In genomic region chr3:72448375-72448823, GRCh38 we compare ENCODE assay signal across 1 cellular context.
TF ChIP-seq lines count a peak whose summit lies in the region.

No MANE protein-coding gene starts in this region.

TF ChIP-seq in HepG2, 621 proteins besides CTCF, POLR2A, EP300 and RAD21 (continues in another document):
- no peak for TF ChIP-seq FOXK1 (CRISPR knock-in tag; IDR thresholded peaks at IDR 0.05; ENCODE audit: borderline replicate concordance, low read depth)
- TF ChIP-seq STAG1 (CRISPR knock-in tag; IDR thresholded peaks at IDR 0.05), result no peak
- no peak for TF ChIP-seq ZNF362 (CRISPR knock-in tag; IDR thresholded peaks at IDR 0.05; ENCODE audit: borderline replicate concordance)
- TF ChIP-seq CCAR2 (optimal IDR thresholded peaks at IDR 0.05; ENCODE audit: low read depth, low read length), result no peak
- peak; percentile 35; the same call in 1 of the 2 replicates for TF ChIP-seq ELF3 (CRISPR knock-in tag; IDR thresholded peaks at IDR 0.05)
- no peak for TF ChIP-seq RELA (CRISPR knock-in tag; IDR thresholded peaks at IDR 0.05)
- TF ChIP-seq SETDB1 (CRISPR knock-in tag; IDR thresholded peaks at IDR 0.05; ENCODE audit: borderline replicate concordance), result no peak
- no peak for TF ChIP-seq MXD3 (CRISPR knock-in tag; IDR thresholded peaks at IDR 0.05)
- no peak for TF ChIP-seq EHMT2 (IDR thresholded peaks at IDR 0.05; ENCODE audit: borderline replicate concordance, low read depth, low read length)
- TF ChIP-seq FUBP1 (CRISPR knock-in tag; IDR thresholded peaks at IDR 0.05; ENCODE audit: borderline replicate concordance), result no peak
- TF ChIP-seq ZNF530 (CRISPR knock-in tag; IDR thresholded peaks at IDR 0.05; ENCODE audit: low read depth), result no peak
- TF ChIP-seq ZNF543 (CRISPR knock-in tag; IDR thresholded peaks at IDR 0.05), result no peak
- no peak for TF ChIP-seq RBM22 (optimal IDR thresholded peaks at IDR 0.05; ENCODE audit: low read length)
- no peak for TF ChIP-seq NFE2L2 (IDR thresholded peaks at IDR 0.05; ENCODE audit: low read length)
- no peak for TF ChIP-seq SSRP1 (CRISPR knock-in tag; IDR thresholded peaks at IDR 0.05)
- 0 out of 2 replicates have a peak, but pooled peaks have one; percentile 39 for TF ChIP-seq RARA (CRISPR knock-in tag; IDR thresholded peaks at IDR 0.05)
- no peak for TF ChIP-seq ZNF720 (CRISPR knock-in tag; IDR thresholded peaks at IDR 0.05)
- TF ChIP-seq HMG20A (CRISPR knock-in tag; IDR thresholded peaks at IDR 0.05; ENCODE audit: borderline replicate concordance), result no peak; the same call in 1 of the 2 replicates
- no peak for TF ChIP-seq REPIN1 (CRISPR knock-in tag; IDR thresholded peaks at IDR 0.05; ENCODE audit: borderline replicate concordance, low read depth)
- no peak for TF ChIP-seq ZNF24 (IDR thresholded peaks at IDR 0.05)
- no peak for TF ChIP-seq KDM1A (CRISPR knock-in tag; IDR thresholded peaks at IDR 0.05)
- TF ChIP-seq CBX5 (CRISPR knock-in tag; IDR thresholded peaks at IDR 0.05; ENCODE audit: borderline replicate concordance), result no peak
- no peak for TF ChIP-seq CEBPB (IDR thresholded peaks at IDR 0.05; ENCODE audit: borderline replicate concordance, low read depth, low read length)
- TF ChIP-seq ZNF263 (CRISPR knock-in tag; IDR thresholded peaks at IDR 0.05), result no peak
- TF ChIP-seq GATA4 (IDR thresholded peaks at IDR 0.05; ENCODE audit: borderline replicate concordance, low read depth), result no peak
- peak; percentile 34; the same call in 1 of the 2 replicates for TF ChIP-seq RXRA (CRISPR knock-in tag; IDR thresholded peaks at IDR 0.05)
- TF ChIP-seq ZKSCAN5 (CRISPR knock-in tag; IDR thresholded peaks at IDR 0.05), result no peak
- TF ChIP-seq KLF15 (CRISPR knock-in tag; IDR thresholded peaks at IDR 0.05; ENCODE audit: borderline replicate concordance), result no peak
- no peak for TF ChIP-seq GLMP (CRISPR knock-in tag; IDR thresholded peaks at IDR 0.05; ENCODE audit: borderline replicate concordance)
- no peak for TF ChIP-seq MXI1 (IDR thresholded peaks at IDR 0.05; ENCODE audit: borderline replicate concordance, low read depth, low read length)
- no peak for TF ChIP-seq PHF20 (CRISPR knock-in tag; IDR thresholded peaks at IDR 0.05)
- TF ChIP-seq ZBTB39 (CRISPR knock-in tag; IDR thresholded peaks at IDR 0.05), result no peak
- TF ChIP-seq NR2F1 (CRISPR knock-in tag; IDR thresholded peaks at IDR 0.05), result peak in 1 of 2 experiments; percentile 27; a peak in 2 of 4 replicates
- TF ChIP-seq SMYD3 (CRISPR knock-in tag; IDR thresholded peaks at IDR 0.05), result no peak
- TF ChIP-seq FOXJ3 (CRISPR knock-in tag; IDR thresholded peaks at IDR 0.05; ENCODE audit: borderline replicate concordance), result no peak
- no peak for TF ChIP-seq ZNF629 (CRISPR knock-in tag; conservative IDR thresholded peaks at IDR 0.05)
- TF ChIP-seq TRIM24 (CRISPR knock-in tag; IDR thresholded peaks at IDR 0.05), result no peak
- no peak for TF ChIP-seq KAT8 (CRISPR knock-in tag; IDR thresholded peaks at IDR 0.05)
- TF ChIP-seq ZSCAN29 (CRISPR knock-in tag; conservative IDR thresholded peaks at IDR 0.05), result no peak
- TF ChIP-seq BCL6 (CRISPR knock-in tag; IDR thresholded peaks at IDR 0.05), result peak; percentile 95
- no peak for TF ChIP-seq ZBTB38 (CRISPR knock-in tag; IDR thresholded peaks at IDR 0.05)
- TF ChIP-seq PRDM4 (CRISPR knock-in tag; IDR thresholded peaks at IDR 0.05; ENCODE audit: borderline replicate concordance), result no peak
- TF ChIP-seq DMTF1 (CRISPR knock-in tag; IDR thresholded peaks at IDR 0.05), result no peak
- no peak for TF ChIP-seq ZEB1 (IDR thresholded peaks at IDR 0.05; ENCODE audit: insufficient replicate concordance, low read depth)
- peak; percentile 37; the same call in 1 of the 2 replicates for TF ChIP-seq KDM2A (CRISPR knock-in tag; IDR thresholded peaks at IDR 0.05; ENCODE audit: borderline replicate concordance, low read depth)
- no peak for TF ChIP-seq MAFK (conservative IDR thresholded peaks at IDR 0.05 in 1 of 2, IDR thresholded peaks at IDR 0.05 in 1 of 2; ENCODE audit: low read length in 2 of 2)
- TF ChIP-seq ZSCAN21 (CRISPR knock-in tag; IDR thresholded peaks at IDR 0.05; ENCODE audit: borderline replicate concordance), result no peak
- no peak for TF ChIP-seq ZNF414 (CRISPR knock-in tag; IDR thresholded peaks at IDR 0.05)
- no peak for TF ChIP-seq IKZF1 (IDR thresholded peaks at IDR 0.05)
- no peak for TF ChIP-seq ZNF777 (CRISPR knock-in tag; IDR thresholded peaks at IDR 0.05)
- no peak for TF ChIP-seq KDM6A (CRISPR knock-in tag; IDR thresholded peaks at IDR 0.05; ENCODE audit: low read depth)
- no peak for TF ChIP-seq E2F2 (CRISPR knock-in tag; IDR thresholded peaks at IDR 0.05; ENCODE audit: borderline replicate concordance)
- no peak for TF ChIP-seq DNMT1 (CRISPR knock-in tag; IDR thresholded peaks at IDR 0.05)
- TF ChIP-seq ZNF225 (CRISPR knock-in tag; IDR thresholded peaks at IDR 0.05), result no peak
- no peak for TF ChIP-seq NFE2 (CRISPR knock-in tag; IDR thresholded peaks at IDR 0.05)
- no peak for TF ChIP-seq SMAD1 (CRISPR knock-in tag; IDR thresholded peaks at IDR 0.05; ENCODE audit: borderline replicate concordance, low read depth)
- no peak for TF ChIP-seq TRAFD1 (CRISPR knock-in tag; IDR thresholded peaks at IDR 0.05; ENCODE audit: borderline replicate concordance)
